In genomic region chr1:178946416-178946815, GRCh38 we compare ENCODE assay signal across 13 cellular contexts.
"Had no signal": no experiment of that assay in that cellular context is flagged by ENCODE, and none has a peak within 500 bp of the region (broad histone marks: within the 10 kb centered on the region; RNA-seq: fewer than 3 reads in every experiment).

No MANE protein-coding gene starts in this region.

- H3K9me3 ChIP-seq: tibial nerve had no signal

- ATAC-seq: activated CD8-positive, alpha-beta T cell treated with anti-CD3 and anti-CD28 coated beads for 36 hours; activated T-helper 17 cell treated with anti-CD3 and anti-CD28 coated beads, Interleukin-2, amount 50 U/mL, for 72 hours; effector memory CD8-positive, alpha-beta T cell; natural killer cell treated with Interleukin-12 subunit alpha and Interleukin-12 subunit beta and Interleukin-15 and Interleukin-18, amount 100 ng/mL, for 72 hours; right cardiac atrium; stimulated activated effector memory CD8-positive, alpha-beta T cell treated with anti-CD3 and anti-CD28 coated beads, Interleukin-12 subunit alpha, Interleukin-12 subunit beta, amount 100 ng/mL, for 72 hours had no signal

- H3K4me3 ChIP-seq: lung, tibial nerve had no signal

- H3K27ac Mint-ChIP-seq: activated CD8-positive, alpha-beta T cell treated with anti-CD3 and anti-CD28 coated beads for 36 hours; activated naive CD4-positive, alpha-beta T cell treated with anti-CD3 and anti-CD28 coated beads, Interleukin-2, amount 10 ng/mL, durations not matched to agents 7 days and 5 days; activated T-helper 17 cell treated with anti-CD3 and anti-CD28 coated beads, Interleukin-2, amount 50 U/mL, for 72 hours; effector memory CD8-positive, alpha-beta T cell; natural killer cell treated with Interleukin-12 subunit alpha and Interleukin-12 subunit beta and Interleukin-15 and Interleukin-18, amount 100 ng/mL, for 72 hours; stimulated activated effector memory CD8-positive, alpha-beta T cell treated with anti-CD3 and anti-CD28 coated beads, Interleukin-12 subunit alpha, Interleukin-12 subunit beta, amount 100 ng/mL, for 72 hours had no signal

- H3K9me3 Mint-ChIP-seq: activated CD8-positive, alpha-beta T cell treated with anti-CD3 and anti-CD28 coated beads for 36 hours; activated naive CD4-positive, alpha-beta T cell treated with anti-CD3 and anti-CD28 coated beads, Interleukin-2, amount 10 ng/mL, durations not matched to agents 7 days and 5 days; activated T-helper 17 cell treated with anti-CD3 and anti-CD28 coated beads, Interleukin-2, amount 50 U/mL, for 72 hours; central memory CD8-positive, alpha-beta T cell; effector memory CD8-positive, alpha-beta T cell; natural killer cell treated with Interleukin-12 subunit alpha and Interleukin-12 subunit beta and Interleukin-15 and Interleukin-18, amount 100 ng/mL, for 72 hours; stimulated activated effector memory CD8-positive, alpha-beta T cell treated with anti-CD3 and anti-CD28 coated beads, Interleukin-12 subunit alpha, Interleukin-12 subunit beta, amount 100 ng/mL, for 72 hours had no signal

- H3K27me3 ChIP-seq: tibial nerve had no signal

- DNase-seq: activated CD8-positive, alpha-beta T cell treated with anti-CD3 and anti-CD28 coated beads for 36 hours; activated naive CD4-positive, alpha-beta T cell treated with anti-CD3 and anti-CD28 coated beads, Interleukin-2, amount 10 ng/mL, durations not matched to agents 7 days and 5 days; effector memory CD8-positive, alpha-beta T cell; hippocampal formation; SW 1271; T-helper 9 cell had no signal

- H3K36me3 ChIP-seq: tibial nerve had no signal

- H3K27ac ChIP-seq: tibial nerve had no signal

- H3K4me1 Mint-ChIP-seq: activated T-helper 17 cell treated with anti-CD3 and anti-CD28 coated beads, Interleukin-2, amount 50 U/mL, for 72 hours; central memory CD8-positive, alpha-beta T cell had no signal

- H3K36me3 Mint-ChIP-seq: activated naive CD4-positive, alpha-beta T cell treated with anti-CD3 and anti-CD28 coated beads, Interleukin-2, amount 10 ng/mL, durations not matched to agents 7 days and 5 days; natural killer cell treated with Interleukin-12 subunit alpha and Interleukin-12 subunit beta and Interleukin-15 and Interleukin-18, amount 100 ng/mL, for 72 hours; stimulated activated effector memory CD8-positive, alpha-beta T cell treated with anti-CD3 and anti-CD28 coated beads, Interleukin-12 subunit alpha, Interleukin-12 subunit beta, amount 100 ng/mL, for 72 hours had no signal

- H3K4me3 Mint-ChIP-seq: activated CD8-positive, alpha-beta T cell treated with anti-CD3 and anti-CD28 coated beads for 36 hours; activated naive CD4-positive, alpha-beta T cell treated with anti-CD3 and anti-CD28 coated beads, Interleukin-2, amount 10 ng/mL, durations not matched to agents 7 days and 5 days; activated T-helper 17 cell treated with anti-CD3 and anti-CD28 coated beads, Interleukin-2, amount 50 U/mL, for 72 hours; central memory CD8-positive, alpha-beta T cell; effector memory CD8-positive, alpha-beta T cell; natural killer cell treated with Interleukin-12 subunit alpha and Interleukin-12 subunit beta and Interleukin-15 and Interleukin-18, amount 100 ng/mL, for 72 hours; stimulated activated effector memory CD8-positive, alpha-beta T cell treated with anti-CD3 and anti-CD28 coated beads, Interleukin-12 subunit alpha, Interleukin-12 subunit beta, amount 100 ng/mL, for 72 hours had no signal
